Comparison of ENCODE assay signal across 27 cellular contexts in genomic region chr17:59493867-59494266, GRCh38.
DNase-seq lines count a peak whose midpoint lies in the region; ATAC-seq, FAIRE-seq and TF ChIP-seq lines count a peak whose summit lies in the region.
"Had no signal": no experiment of that assay in that cellular context is flagged by ENCODE, and none has a peak within 500 bp of the region (broad histone marks: within the 10 kb centered on the region; RNA-seq: fewer than 3 reads in every experiment).

No MANE protein-coding gene starts in this region.

- H2AFZ ChIP-seq in SK-N-SH (ENCODE audit: low read depth) = no peak overlapping the region
- no peak overlapping the region for H2AFZ ChIP-seq in K562 (ENCODE audit: low read depth, low read length)
- H2AFZ ChIP-seq in mesenchymal stem cell (ENCODE audit: low read depth, low read length) = no peak overlapping the region

- no peak overlapping the region for H2BK12ac ChIP-seq in mesenchymal stem cell (ENCODE audit: low read length in 2 of 2)

- FAIRE-seq in K562 (lab: Jason Lieb, UNC) = no peak
- FAIRE-seq: endometrium had no signal

- TF ChIP-seq EP300 in SK-N-SH (IDR thresholded peaks at IDR 0.05; ENCODE audit: borderline replicate concordance in 1 of 2, low read depth in 1 of 2, low read length in 1 of 2) = no peak
- TF ChIP-seq EP300 in K562 (IDR thresholded peaks at IDR 0.05; ENCODE audit: low read length) = no peak

- H3K9ac ChIP-seq in SK-N-SH (no peak overlapping the region), K562 (ENCODE audit: insufficient read depth in 1 of 2, low read depth in 2 of 2, low read length in 2 of 2) (no peak overlapping the region), mesenchymal stem cell (ENCODE audit: low read length) (no peak overlapping the region)
- H3K9ac ChIP-seq: BLaER1 treated with 17β-estradiol and CSF1 and Interleukin-3, amounts not matched to agents 10 nM and 100 nM had no signal

- no peak overlapping the region for H3K4me2 ChIP-seq in SK-N-SH
- no peak overlapping the region for H3K4me2 ChIP-seq in K562 (ENCODE audit: insufficient read depth, low read length)
- H3K4me2 ChIP-seq in mesenchymal stem cell (ENCODE audit: low read length, poor library complexity, severe bottlenecking) = no peak overlapping the region
- H3K4me2 ChIP-seq: BLaER1 treated with 17β-estradiol and CSF1 and Interleukin-3, amounts not matched to agents 10 nM and 100 nM had no signal

- CTCF ChIA-PET in SK-N-SH (lab: Yijun Ruan, JAX) = interaction anchor here (0.5 to 1.0 kb wide), 2 partner anchors 28 to 164 kb away, joined by 3 read pairs; no protein-coding TSS in a partner anchor
- CTCF ChIA-PET in K562 (lab: Yijun Ruan, JAX; ENCODE audit: low intra/inter-chr PET ratio) = no interaction called here

- no peaks in the 10 kb centered on the region for H3K79me1 ChIP-seq in mesenchymal stem cell (replicated peaks; ENCODE audit: low read length, poor library complexity, severe bottlenecking)

- intact Hi-C loops in K562 (cut with micrococcal nuclease) = no loop called here

- no peaks in the 10 kb centered on the region for H3K9me2 ChIP-seq in SK-N-SH

- H4K8ac ChIP-seq in mesenchymal stem cell (ENCODE audit: low read length) = no peak overlapping the region

- H4K91ac ChIP-seq in mesenchymal stem cell (ENCODE audit: low read length) = no peak overlapping the region

- no TSS peak for BruUV-seq in K562 (replicated peaks; lab: Mats Ljungman, UMichigan)

- in situ Hi-C loops in K562 (cut with MboI) = no loop called here

- H3K4me3 ChIP-seq in SK-N-SH (ENCODE audit: low read depth in 2 of 2, low read length in 1 of 2) (no peak overlapping the region), K562 (no peak overlapping the region), mesenchymal stem cell (ENCODE audit: insufficient read depth in 1 of 2, low read depth in 1 of 2, low read length in 2 of 2) (no peak overlapping the region)
- H3K4me3 ChIP-seq: BLaER1 treated with 17β-estradiol and CSF1 and Interleukin-3, amounts not matched to agents 10 nM and 100 nM; esophagus muscularis mucosa; lung; tibial artery had no signal

- TF ChIP-seq POLR2A in K562 (conservative IDR thresholded peaks at IDR 0.05) = no peak

- no peak for TF ChIP-seq CTCF in SK-N-SH (IDR thresholded peaks at IDR 0.05)
- TF ChIP-seq CTCF in K562 (IDR thresholded peaks at IDR 0.05 in 2 of 3, conservative IDR thresholded peaks at IDR 0.05 in 1 of 3; ENCODE audit: insufficient read depth in 2 of 3, low read depth in 1 of 3, low read length in 3 of 3) = no peak

- no peak overlapping the region for H3K4ac ChIP-seq in mesenchymal stem cell (ENCODE audit: low read depth in 1 of 2, low read length in 2 of 2)

- H3F3A ChIP-seq in SK-N-SH (replicated peaks; ENCODE audit: insufficient read depth) = no peaks in the 10 kb centered on the region

- H3K27ac ChIP-seq in SK-N-SH (ENCODE audit: low read depth in 2 of 2, low read length in 1 of 2) = no peak overlapping the region
- H3K27ac ChIP-seq in K562 (ENCODE audit: extremely low read depth, low read depth, low read length) = no peak overlapping the region
- H3K27ac ChIP-seq in mesenchymal stem cell (ENCODE audit: low read length, poor library complexity, severe bottlenecking) = no peak overlapping the region
- H3K27ac ChIP-seq: BLaER1 treated with 17β-estradiol and CSF1 and Interleukin-3, amounts not matched to agents 10 nM and 100 nM; esophagus muscularis mucosa; tibial artery had no signal

- WGBS in SK-N-SH (ENCODE audit: low lambda C conversion rate) = 75% methylated on average over 3 of the region's 3 CpGs
- 8% methylated on average over 3 of the region's 3 CpGs for WGBS in K562 (ENCODE audit: insufficient coverage, low coverage, missing lambda C conversion rate)
- WGBS in mesenchymal stem cell = 87% methylated on average over 3 of the region's 3 CpGs

- TF ChIP-seq RAD21 in SK-N-SH (IDR thresholded peaks at IDR 0.05; ENCODE audit: low read length) (no peak), K562 (CRISPR knock-in tag; conservative IDR thresholded peaks at IDR 0.05 in 1 of 2, IDR thresholded peaks at IDR 0.05 in 1 of 2) (no peak)

- H2AK5ac ChIP-seq in mesenchymal stem cell (ENCODE audit: low read length, severe bottlenecking) = peak overlapping the region; percentile 42

- peaks cover 0 to 10% of the 10 kb centered on the region in 2 experiments; a peak in 2 of 4 replicates for H3K4me1 ChIP-seq in SK-N-SH (ENCODE audit: control insufficient read depth in 1 of 2, insufficient read depth in 2 of 2, low read depth in 1 of 2, low read length in 1 of 2)
- H3K4me1 ChIP-seq in K562 (replicated peaks in 1 of 2; ENCODE audit: control insufficient read depth in 2 of 2, insufficient read depth in 2 of 2, low read length in 2 of 2) = no peaks in the 10 kb centered on the region
- peaks cover 6% of the 10 kb centered on the region for H3K4me1 ChIP-seq in mesenchymal stem cell (ENCODE audit: control insufficient read depth, insufficient read depth, low read depth, low read length)

- H2BK5ac ChIP-seq in mesenchymal stem cell (ENCODE audit: low read depth, low read length, poor library complexity, severe bottlenecking) = no peak overlapping the region

- H3K14ac ChIP-seq in mesenchymal stem cell (ENCODE audit: low read length in 2 of 2) = no peak overlapping the region

- no peak overlapping the region for H2BK120ac ChIP-seq in mesenchymal stem cell (ENCODE audit: low read depth, low read length)

- POLR2A ChIA-PET in SK-N-SH (lab: Yijun Ruan, JAX) (no interaction called here), K562 (lab: Yijun Ruan, JAX) (no interaction called here)

- no peaks in the 10 kb centered on the region for H3K36me3 ChIP-seq in SK-N-SH (replicated peaks in 1 of 2; ENCODE audit: control insufficient read depth in 1 of 2, insufficient read depth in 2 of 2, low read length in 1 of 2)
- H3K36me3 ChIP-seq in K562 (ENCODE audit: control insufficient read depth, insufficient read depth, low read length) = no peaks in the 10 kb centered on the region
- H3K36me3 ChIP-seq in mesenchymal stem cell (ENCODE audit: control insufficient read depth in 1 of 2, insufficient read depth in 2 of 2, low read depth in 1 of 2, low read length in 2 of 2) = no peaks in the 10 kb centered on the region
- H3K36me3 ChIP-seq: BLaER1 treated with 17β-estradiol and CSF1 and Interleukin-3, amounts not matched to agents 10 nM and 100 nM; esophagus muscularis mucosa; tibial artery had no signal

- no peak overlapping the region for H3K23ac ChIP-seq in mesenchymal stem cell (ENCODE audit: low read length in 2 of 2)

- no peaks in the 10 kb centered on the region for H3K9me3 ChIP-seq in SK-N-SH
- no peaks in the 10 kb centered on the region for H3K9me3 ChIP-seq in K562 (replicated peaks; ENCODE audit: control insufficient read depth, insufficient read depth, low read depth, low read length)
- peaks cover 5% of the 10 kb centered on the region for H3K9me3 ChIP-seq in mesenchymal stem cell (ENCODE audit: control insufficient read depth, low read length)
- H3K9me3 ChIP-seq: BLaER1 treated with 17β-estradiol and CSF1 and Interleukin-3, amounts not matched to agents 10 nM and 100 nM; esophagus muscularis mucosa; tibial artery had no signal

- ATAC-seq in SK-N-SH treated with all-trans-retinoic acid at 6 μM for 48 hours (no peak), K562 (no peak), HG02884 (IDR thresholded peaks at IDR 0.05; ENCODE audit: unreplicated experiment) (no peak)
- ATAC-seq: right cardiac atrium; stimulated activated naive CD8-positive, alpha-beta T cell treated with anti-CD3 and anti-CD28 coated beads, Interleukin-15, amount 100 ng/mL, for 72 hours had no signal

- no peaks in the 10 kb centered on the region for H3K79me2 ChIP-seq in SK-N-SH (ENCODE audit: insufficient read depth)
- no peaks in the 10 kb centered on the region for H3K79me2 ChIP-seq in K562 (ENCODE audit: control insufficient read depth, insufficient read depth, low read length)

- no peaks in the 10 kb centered on the region for H3K9me1 ChIP-seq in K562 (ENCODE audit: control insufficient read depth, insufficient read depth, low read length)

- no peaks in the 10 kb centered on the region; the same call in 1 of the 2 replicates for H3K27me3 ChIP-seq in SK-N-SH (ENCODE audit: insufficient read depth)
- H3K27me3 ChIP-seq in K562 (ENCODE audit: control insufficient read depth in 2 of 2, insufficient read depth in 2 of 2, low read length in 2 of 2) = peaks cover 16 to 42% of the 10 kb centered on the region in 2 experiments; a peak in 4 of 5 replicates
- peaks cover 7 to 12% of the 10 kb centered on the region in 2 experiments for H3K27me3 ChIP-seq in mesenchymal stem cell (ENCODE audit: control insufficient read depth in 1 of 2, insufficient read depth in 1 of 2, low read length in 2 of 2)
- H3K27me3 ChIP-seq: BLaER1 treated with 17β-estradiol and CSF1 and Interleukin-3, amounts not matched to agents 10 nM and 100 nM; esophagus muscularis mucosa; tibial artery had no signal

- no peak overlapping the region for H3K18ac ChIP-seq in mesenchymal stem cell (ENCODE audit: low read depth in 1 of 2, low read length in 2 of 2)

- H4K20me1 ChIP-seq in SK-N-SH (ENCODE audit: insufficient read depth) (no peaks in the 10 kb centered on the region), K562 (replicated peaks; ENCODE audit: control insufficient read depth, insufficient read depth, low read length) (no peaks in the 10 kb centered on the region)
- H4K20me1 ChIP-seq: BLaER1 treated with 17β-estradiol and CSF1 and Interleukin-3, amounts not matched to agents 10 nM and 100 nM had no signal

- no peak overlapping the region for H2BK15ac ChIP-seq in mesenchymal stem cell (ENCODE audit: low read depth, poor library complexity, severe bottlenecking)

- DNase-seq in SK-N-SH (peak; percentile 27), K562 (ENCODE audit: extremely low read depth in 1 of 4, low spot score in 3 of 4) (peak in 2 of 4 experiments; percentile 20 to 33), mesenchymal stem cell (no peak), ureter (ENCODE audit: low spot score) (peak; percentile 8), NCI-H2029 treated with DMSO at 0.1 percent for 48 hours (lab: John Stamatoyannopoulos, UW) (no peak), AG20443 (ENCODE audit: low spot score) (no peak)
- DNase-seq: activated CD4-positive, alpha-beta memory T cell treated with anti-CD3 and anti-CD28 coated beads, Interleukin-2, amount 10 ng/mL, durations not matched to agents 7 days and 5 days; activated CD8-positive, alpha-beta memory T cell treated with anti-CD3 and anti-CD28 coated beads, Interleukin-2, amount 50 U/mL, for 4 hours; activated naive CD4-positive, alpha-beta T cell treated with Interleukin-2 at 50 U/mL for 16 hours; DMS79; foreskin fibroblast; GDM1; H9; Karpas-422; NCI-H1417 treated with DMSO at 0.1 percent for 48 hours; NCI-H2081; right cardiac atrium; stimulated activated CD8-positive, alpha-beta memory T cell treated with anti-CD3 and anti-CD28 coated beads, Interleukin-4, amount 100 ng/mL, for 48 hours; stimulated activated naive CD8-positive, alpha-beta T cell treated with anti-CD3 and anti-CD28 coated beads, Interleukin-15, amount 100 ng/mL, for 72 hours; T-helper 2 cell; tibial artery had no signal

TF ChIP-seq in SK-N-SH, 30 proteins besides CTCF, POLR2A, EP300 and RAD21 (continues in another document):
- TF ChIP-seq EZH2phosphoT487 (IDR thresholded peaks at IDR 0.05; ENCODE audit: borderline replicate concordance, low read depth) = no peak

TF ChIP-seq in SK-N-SH treated with all-trans-retinoic acid at 6 μM for 48 hours, 23 proteins besides CTCF, POLR2A, EP300 and RAD21 (continues in another document):
- TF ChIP-seq ZFP30 (CRISPR knock-in tag; IDR thresholded peaks at IDR 0.05) (no peak), SNAI2 (CRISPR knock-in tag; IDR thresholded peaks at IDR 0.05) (no peak)

TF ChIP-seq in K562, 482 proteins besides CTCF, POLR2A, EP300 and RAD21 (continues in another document):
- TF ChIP-seq RFX1 (IDR thresholded peaks at IDR 0.05) = peak; percentile 93

Comparison
In these comparisons a context has a peak if more than half of its experiments do, and no peak if none do; other contexts are left out.
1. DNase-seq: peak in SK-N-SH (single experiment) and ureter (single experiment); none in mesenchymal stem cell (single experiment), NCI-H2029 treated with DMSO at 0.1 percent for 48 hours (single experiment) and AG20443 (single experiment).